ENCODE assay signal across 28 cellular contexts in the genomic region with DNA sequence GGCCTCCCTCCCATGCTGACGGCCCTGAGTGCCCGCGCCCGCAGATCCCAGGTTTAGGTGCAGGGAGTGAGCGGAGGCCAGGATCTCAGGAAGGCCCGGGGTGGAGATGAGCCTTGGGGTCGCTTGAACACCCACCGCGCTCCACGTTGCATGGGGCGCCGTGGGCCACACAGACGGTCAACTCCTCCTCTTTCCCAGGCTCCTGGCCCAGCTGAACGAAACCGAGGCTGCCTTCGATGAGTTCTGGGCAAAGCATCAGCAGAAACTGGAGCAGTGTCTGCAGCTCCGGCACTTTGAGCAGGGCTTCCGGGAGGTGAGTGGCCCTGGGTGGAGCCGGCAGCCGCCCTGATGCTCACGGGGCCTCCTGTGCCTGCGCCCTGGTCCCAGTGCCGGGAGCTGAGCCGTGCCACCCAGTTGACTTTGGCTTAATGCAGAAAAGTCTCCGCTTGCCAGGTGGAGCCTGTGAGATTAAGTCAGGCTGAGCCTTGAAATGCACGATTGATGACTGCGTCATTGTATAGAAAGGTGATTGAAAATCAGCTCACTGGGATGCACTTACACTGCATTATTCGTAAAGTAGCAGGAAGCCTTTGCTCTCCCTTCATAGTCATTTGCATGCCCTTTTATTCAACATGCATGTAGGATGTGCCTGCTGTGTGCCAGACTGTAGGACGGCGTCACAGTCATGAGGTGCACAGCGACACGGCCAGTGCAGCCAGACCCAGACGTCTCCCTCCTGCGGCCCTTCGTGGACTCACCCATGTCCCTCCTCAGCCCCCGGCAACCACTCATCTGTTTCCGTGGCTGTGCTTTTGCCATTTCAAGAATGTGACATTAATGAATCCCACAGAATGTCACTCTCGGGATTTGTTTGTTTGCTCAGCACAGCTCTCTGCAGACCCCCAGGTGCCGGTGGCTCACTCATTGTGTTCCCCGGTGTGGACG. TPM values are rescaled to one million over a fixed set of nuclear protein-coding genes. Genes with fewer than 3 reads are reported as not detected.
"Had no signal": no experiment of that assay in that cellular context is flagged by ENCODE, and none has a peak within 500 bp of the region (broad histone marks: within the 10 kb centered on the region; RNA-seq: fewer than 3 reads in every experiment).

No MANE protein-coding gene starts in this region.

- H3K27me3 Mint-ChIP-seq: activated CD4-positive, alpha-beta memory T cell treated with anti-CD3 and anti-CD28 coated beads, Interleukin-2, amount 10 ng/mL, durations not matched to agents 7 days and 5 days; activated CD4-positive, alpha-beta T cell treated with anti-CD3 and anti-CD28 coated beads, Interleukin-2, amount 10 ng/mL, durations not matched to agents 24 days and 14 days; activated CD8-positive, alpha-beta memory T cell treated with anti-CD3 and anti-CD28 coated beads, Interleukin-2, amount 10 ng/mL, durations not matched to agents 7 days and 5 days; activated naive CD4-positive, alpha-beta T cell treated with anti-CD3 and anti-CD28 coated beads, Interleukin-2, amount 50 U/mL, for 24 hours; brain; effector memory CD8-positive, alpha-beta T cell; stimulated activated memory B cell treated with anti-CD40 and anti-IgM and Interleukin-4, amounts not matched to agents 10 μg/mL and 1 μg/mL and 100 μg/mL, for 72 hours; T-helper 17 cell had no signal

- H3K9me3 Mint-ChIP-seq: activated CD4-positive, alpha-beta memory T cell treated with anti-CD3 and anti-CD28 coated beads, Interleukin-2, amount 10 ng/mL, durations not matched to agents 7 days and 5 days; activated CD4-positive, alpha-beta T cell treated with anti-CD3 and anti-CD28 coated beads, Interleukin-2, amount 10 ng/mL, durations not matched to agents 24 days and 14 days; activated naive CD4-positive, alpha-beta T cell treated with anti-CD3 and anti-CD28 coated beads, Interleukin-2, amount 50 U/mL, for 24 hours; effector memory CD8-positive, alpha-beta T cell; immature natural killer cell; natural killer cell had no signal

- DNase-seq: activated CD4-positive, alpha-beta memory T cell treated with anti-CD3 and anti-CD28 coated beads, Interleukin-2, amount 10 ng/mL, durations not matched to agents 7 days and 5 days; activated CD4-positive, alpha-beta T cell treated with anti-CD3 and anti-CD28 coated beads, Interleukin-2, amount 10 ng/mL, durations not matched to agents 24 days and 14 days; activated CD8-positive, alpha-beta memory T cell treated with anti-CD3 and anti-CD28 coated beads, Interleukin-2, amount 10 ng/mL, durations not matched to agents 7 days and 5 days; activated effector memory CD4-positive, alpha-beta T cell treated with anti-CD3 and anti-CD28 coated beads, Interleukin-2, amount 50 U/mL, for 16 hours; activated T-cell treated with anti-CD3 and anti-CD28 coated beads for 4 hours; aorta; dermis blood vessel endothelial cell; effector memory CD8-positive, alpha-beta T cell; foreskin melanocyte; glutamatergic neuron; immature natural killer cell; kidney glomerular epithelial cell; midbrain; natural killer cell; small intestine; stimulated activated CD4-positive, alpha-beta T cell treated with anti-CD3 and anti-CD28 coated beads, Interleukin-15, amount 100 ng/mL, for 24 hours; SW 1271; T-helper 17 cell; tibial artery had no signal

- H3K27ac ChIP-seq: hepatocyte, parathyroid adenoma, tibial artery had no signal

- FAIRE-seq: endothelial cell of umbilical vein, small intestine had no signal

- H3K27ac Mint-ChIP-seq: activated CD4-positive, alpha-beta memory T cell treated with anti-CD3 and anti-CD28 coated beads, Interleukin-2, amount 10 ng/mL, durations not matched to agents 7 days and 5 days; activated CD4-positive, alpha-beta T cell treated with anti-CD3 and anti-CD28 coated beads, Interleukin-2, amount 10 ng/mL, durations not matched to agents 24 days and 14 days; activated CD8-positive, alpha-beta memory T cell treated with anti-CD3 and anti-CD28 coated beads, Interleukin-2, amount 10 ng/mL, durations not matched to agents 7 days and 5 days; activated naive CD4-positive, alpha-beta T cell treated with anti-CD3 and anti-CD28 coated beads, Interleukin-2, amount 50 U/mL, for 24 hours; effector memory CD8-positive, alpha-beta T cell; immature natural killer cell; natural killer cell; stimulated activated memory B cell treated with anti-CD40 and anti-IgM and Interleukin-4, amounts not matched to agents 10 μg/mL and 1 μg/mL and 100 μg/mL, for 72 hours; T-helper 17 cell had no signal

- H3K36me3 Mint-ChIP-seq: activated CD8-positive, alpha-beta memory T cell treated with anti-CD3 and anti-CD28 coated beads, Interleukin-2, amount 10 ng/mL, durations not matched to agents 7 days and 5 days; immature natural killer cell; natural killer cell had no signal

- H3K4me3 Mint-ChIP-seq: activated CD4-positive, alpha-beta memory T cell treated with anti-CD3 and anti-CD28 coated beads, Interleukin-2, amount 10 ng/mL, durations not matched to agents 7 days and 5 days; activated CD4-positive, alpha-beta T cell treated with anti-CD3 and anti-CD28 coated beads, Interleukin-2, amount 10 ng/mL, durations not matched to agents 24 days and 14 days; activated CD8-positive, alpha-beta memory T cell treated with anti-CD3 and anti-CD28 coated beads, Interleukin-2, amount 10 ng/mL, durations not matched to agents 7 days and 5 days; activated naive CD4-positive, alpha-beta T cell treated with anti-CD3 and anti-CD28 coated beads, Interleukin-2, amount 50 U/mL, for 24 hours; brain; effector memory CD8-positive, alpha-beta T cell; immature natural killer cell; natural killer cell; stimulated activated memory B cell treated with anti-CD40 and anti-IgM and Interleukin-4, amounts not matched to agents 10 μg/mL and 1 μg/mL and 100 μg/mL, for 72 hours; T-helper 17 cell had no signal

- H3K4me3 ChIP-seq: hepatocyte, tibial artery had no signal

- H3K27me3 ChIP-seq: hepatocyte, tibial artery had no signal

- ATAC-seq: activated CD4-positive, CD25-positive, alpha-beta regulatory T cell treated with anti-CD3 and anti-CD28 coated beads, Interleukin-2, amount 50 U/mL, for 24 hours; activated CD8-positive, alpha-beta memory T cell treated with anti-CD3 and anti-CD28 coated beads, Interleukin-2, amount 10 ng/mL, durations not matched to agents 7 days and 5 days; effector memory CD8-positive, alpha-beta T cell; esophagus mucosa; natural killer cell; sciatic nerve; stimulated activated memory B cell treated with anti-CD40 and anti-IgM and Interleukin-4, amounts not matched to agents 10 μg/mL and 1 μg/mL and 100 μg/mL, for 72 hours; T-helper 17 cell had no signal

- H3K4me1 ChIP-seq: parathyroid adenoma, tibial artery had no signal

- H3K4me1 Mint-ChIP-seq: activated CD4-positive, alpha-beta memory T cell treated with anti-CD3 and anti-CD28 coated beads, Interleukin-2, amount 10 ng/mL, durations not matched to agents 7 days and 5 days; activated CD4-positive, alpha-beta T cell treated with anti-CD3 and anti-CD28 coated beads, Interleukin-2, amount 10 ng/mL, durations not matched to agents 24 days and 14 days; activated CD8-positive, alpha-beta memory T cell treated with anti-CD3 and anti-CD28 coated beads, Interleukin-2, amount 10 ng/mL, durations not matched to agents 7 days and 5 days; activated naive CD4-positive, alpha-beta T cell treated with anti-CD3 and anti-CD28 coated beads, Interleukin-2, amount 50 U/mL, for 24 hours; brain; immature natural killer cell; natural killer cell; stimulated activated memory B cell treated with anti-CD40 and anti-IgM and Interleukin-4, amounts not matched to agents 10 μg/mL and 1 μg/mL and 100 μg/mL, for 72 hours; T-helper 17 cell had no signal

- H3K9me3 ChIP-seq: tibial artery had no signal

RNA-seq across cellular contexts. Expression of a gene that starts 35.5 kb away (rescaled TPM):
- total RNA-seq: activated CD4-positive, alpha-beta memory T cell treated with anti-CD3 and anti-CD28 coated beads, Interleukin-2, amount 10 ng/mL, durations not matched to agents 7 days and 5 days; activated CD4-positive, alpha-beta T cell treated with anti-CD3 and anti-CD28 coated beads, Interleukin-2, amount 10 ng/mL, durations not matched to agents 24 days and 14 days; activated CD8-positive, alpha-beta memory T cell treated with anti-CD3 and anti-CD28 coated beads, Interleukin-2, amount 10 ng/mL, durations not matched to agents 7 days and 5 days; dermis blood vessel endothelial cell; endothelial cell of umbilical vein; esophagus mucosa; T-helper 17 cell had no signal
- polyA plus RNA-seq: endothelial cell of umbilical vein had no signal

RNA-seq across cellular contexts. Expression of a gene that starts 52.5 kb away (rescaled TPM):
- total RNA-seq: activated CD4-positive, alpha-beta memory T cell treated with anti-CD3 and anti-CD28 coated beads, Interleukin-2, amount 10 ng/mL, durations not matched to agents 7 days and 5 days; activated CD4-positive, alpha-beta T cell treated with anti-CD3 and anti-CD28 coated beads, Interleukin-2, amount 10 ng/mL, durations not matched to agents 24 days and 14 days; activated CD8-positive, alpha-beta memory T cell treated with anti-CD3 and anti-CD28 coated beads, Interleukin-2, amount 10 ng/mL, durations not matched to agents 7 days and 5 days; dermis blood vessel endothelial cell; endothelial cell of umbilical vein; natural killer cell; T-helper 17 cell had no signal
- polyA plus RNA-seq: immature natural killer cell had no signal
